Comparison of ENCODE assay signal across 30 cellular contexts in genomic region chr11:1475841-1476240, GRCh38.
"Had no signal": no experiment of that assay in that cellular context is flagged by ENCODE, and none has a peak within 500 bp of the region (broad histone marks: within the 10 kb centered on the region; RNA-seq: fewer than 3 reads in every experiment).

No MANE protein-coding gene starts in this region.

- ATAC-seq: Panc1, SK-N-SH treated with all-trans-retinoic acid at 6 μM for 48 hours, T-cell had no signal

- DNase-seq: activated B cell treated with CpG ODN at 0.5 μM for 24 hours; activated CD4-positive, alpha-beta memory T cell treated with anti-CD3 and anti-CD28 coated beads for 36 hours; activated CD4-positive, alpha-beta T cell treated with anti-CD3 and anti-CD28 coated beads for 4 hours; activated CD4-positive, alpha-beta T cell treated with anti-CD3 and anti-CD28 coated beads, Interleukin-2, amount 50 U/mL, for 1 hour; activated CD4-positive, CD25-positive, alpha-beta regulatory T cell treated with anti-CD3 and anti-CD28 coated beads, Interleukin-2, amount 50 U/mL, for 72 hours; activated CD8-positive, alpha-beta memory T cell treated with anti-CD3 and anti-CD28 coated beads, Interleukin-2, amount 50 U/mL, for 4 hours; activated effector memory CD4-positive, alpha-beta T cell treated with Interleukin-2 at 50 U/mL for 16 hours; activated naive CD4-positive, alpha-beta T cell treated with anti-CD3 and anti-CD28 coated beads, Interleukin-2, amount 50 U/mL, for 16 hours; activated naive CD8-positive, alpha-beta T cell treated with anti-CD3 and anti-CD28 coated beads, Interleukin-2, amount 10 ng/mL, durations not matched to agents 7 days and 5 days; activated T-cell treated with anti-CD3 and anti-CD28 coated beads, Interleukin-2, amount 50 U/mL, for 48 hours; amygdala; Kasumi-1; KG1; MG63; NCI-H1048; NCI-H1105 treated with DMSO at 0.1 percent for 48 hours; NCI-H1436; NCI-H1694; NCI-H1930; NCI-H2081 treated with DMSO at 0.1 percent for 48 hours; NCI-H345; NCI-H524 treated with DMSO at 0.1 percent for 48 hours; SIG-M5; T-cell; T-helper 2 cell; T-helper 9 cell had no signal

- H3K27me3 ChIP-seq: ascending aorta, MG63 had no signal

- H3K9me3 ChIP-seq: ascending aorta, MG63 had no signal

- H3K27ac ChIP-seq: ascending aorta, VCaP had no signal

- H3K4me3 ChIP-seq: ascending aorta, MG63 had no signal
